In genomic region chr6:104884867-104885517, GRCh38 we compare ENCODE assay signal across 1 cellular context.
TF ChIP-seq lines count a peak whose summit lies in the region.

No MANE protein-coding gene starts in this region.

TF ChIP-seq in IMR-90, 13 proteins besides CTCF, POLR2A, EP300 and RAD21:
- TF ChIP-seq BHLHE40 (IDR thresholded peaks at IDR 0.05; ENCODE audit: low read depth, low read length) (no peak), FOS (IDR thresholded peaks at IDR 0.05; ENCODE audit: low read depth, low read length) (no peak), RCOR1 (IDR thresholded peaks at IDR 0.05; ENCODE audit: insufficient replicate concordance, low read length) (no peak), CHD1 (IDR thresholded peaks at IDR 0.05; ENCODE audit: low read depth, low read length) (no peak)
